ENCODE assay signal across 1 cellular context in the genomic region with DNA sequence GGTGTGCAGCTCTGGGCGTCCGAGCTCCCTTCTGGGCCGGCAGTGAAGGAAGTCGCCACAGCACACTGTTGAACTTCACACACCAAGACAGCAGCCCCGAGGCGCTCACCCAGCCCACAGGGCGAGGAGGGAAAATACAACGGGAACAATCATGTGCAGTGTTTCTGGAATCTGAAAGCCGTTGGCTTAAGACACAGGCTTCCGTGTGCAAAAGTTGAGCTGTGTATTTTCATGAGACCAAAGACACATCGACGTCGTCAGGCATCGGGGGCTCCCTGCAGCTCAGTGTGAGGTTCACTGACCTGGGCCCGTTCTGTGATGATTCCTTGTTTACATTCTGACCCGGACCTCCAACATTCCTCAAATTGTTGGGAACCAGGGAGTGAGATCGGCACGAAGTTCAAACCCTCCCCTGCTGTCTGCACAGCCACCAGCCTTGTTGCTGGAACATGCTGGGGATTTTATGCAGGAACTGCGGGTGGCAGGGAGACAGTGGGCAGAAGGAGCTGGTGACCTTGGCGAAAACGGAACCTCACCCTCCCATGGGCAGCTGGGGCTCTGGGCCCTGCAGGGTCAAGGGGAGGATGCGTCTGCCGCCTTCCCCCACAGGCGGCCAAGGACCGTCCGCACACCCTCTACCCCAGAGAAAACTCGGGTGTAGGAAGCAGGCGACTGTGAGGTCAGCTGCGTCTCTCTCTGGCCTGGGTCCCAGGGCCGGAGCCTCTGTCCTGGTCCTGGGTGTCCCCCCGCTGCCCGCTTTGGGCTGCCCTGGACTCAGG.
A peak's percentile ranks its signal among the peaks of the same experiment; 100 is the strongest.
TF ChIP-seq lines count a peak whose summit lies in the region.

No MANE protein-coding gene starts in this region.

TF ChIP-seq in HepG2, 621 proteins besides CTCF, POLR2A, EP300 and RAD21 (continued from another document and continues in another):
- TF ChIP-seq, protein P1, sequence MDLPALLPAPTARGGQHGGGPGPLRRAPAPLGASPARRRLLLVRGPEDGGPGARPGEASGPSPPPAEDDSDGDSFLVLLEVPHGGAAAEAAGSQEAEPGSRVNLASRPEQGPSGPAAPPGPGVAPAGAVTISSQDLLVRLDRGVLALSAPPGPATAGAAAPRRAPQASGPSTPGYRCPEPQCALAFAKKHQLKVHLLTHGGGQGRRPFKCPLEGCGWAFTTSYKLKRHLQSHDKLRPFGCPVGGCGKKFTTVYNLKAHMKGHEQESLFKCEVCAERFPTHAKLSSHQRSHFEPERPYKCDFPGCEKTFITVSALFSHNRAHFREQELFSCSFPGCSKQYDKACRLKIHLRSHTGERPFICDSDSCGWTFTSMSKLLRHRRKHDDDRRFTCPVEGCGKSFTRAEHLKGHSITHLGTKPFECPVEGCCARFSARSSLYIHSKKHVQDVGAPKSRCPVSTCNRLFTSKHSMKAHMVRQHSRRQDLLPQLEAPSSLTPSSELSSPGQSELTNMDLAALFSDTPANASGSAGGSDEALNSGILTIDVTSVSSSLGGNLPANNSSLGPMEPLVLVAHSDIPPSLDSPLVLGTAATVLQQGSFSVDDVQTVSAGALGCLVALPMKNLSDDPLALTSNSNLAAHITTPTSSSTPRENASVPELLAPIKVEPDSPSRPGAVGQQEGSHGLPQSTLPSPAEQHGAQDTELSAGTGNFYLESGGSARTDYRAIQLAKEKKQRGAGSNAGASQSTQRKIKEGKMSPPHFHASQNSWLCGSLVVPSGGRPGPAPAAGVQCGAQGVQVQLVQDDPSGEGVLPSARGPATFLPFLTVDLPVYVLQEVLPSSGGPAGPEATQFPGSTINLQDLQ (CRISPR knock-in tag; IDR thresholded peaks at IDR 0.05), result no peak
- TF ChIP-seq TMF1 (CRISPR knock-in tag; IDR thresholded peaks at IDR 0.05; ENCODE audit: low read depth) (peak; percentile 56), ARNTL (CRISPR knock-in tag; IDR thresholded peaks at IDR 0.05) (peak; percentile 53; the same call in 1 of the 2 replicates), ZNF160 (CRISPR knock-in tag; IDR thresholded peaks at IDR 0.05) (peak; percentile 46; the same call in 1 of the 2 replicates), NCOA1 (CRISPR knock-in tag; IDR thresholded peaks at IDR 0.05) (peak; percentile 93; the same call in 1 of the 2 replicates), SP1 (IDR thresholded peaks at IDR 0.05) (no peak), SP1 (CRISPR knock-in tag; IDR thresholded peaks at IDR 0.05) (no peak; the same call in 1 of the 2 replicates), NONO (IDR thresholded peaks at IDR 0.05) (no peak), NONO (CRISPR knock-in tag; conservative IDR thresholded peaks at IDR 0.05) (peak; percentile 98), ZSCAN22 (CRISPR knock-in tag; IDR thresholded peaks at IDR 0.05) (no peak), KDM6A (CRISPR knock-in tag; IDR thresholded peaks at IDR 0.05; ENCODE audit: low read depth) (peak; percentile 98), ZNF430 (CRISPR knock-in tag; IDR thresholded peaks at IDR 0.05) (peak; percentile 79; the same call in 1 of the 2 replicates), ZNF446 (CRISPR knock-in tag; IDR thresholded peaks at IDR 0.05) (no peak), RARG (CRISPR knock-in tag; IDR thresholded peaks at IDR 0.05; ENCODE audit: low read depth) (no peak)
- TF ChIP-seq, protein P2, sequence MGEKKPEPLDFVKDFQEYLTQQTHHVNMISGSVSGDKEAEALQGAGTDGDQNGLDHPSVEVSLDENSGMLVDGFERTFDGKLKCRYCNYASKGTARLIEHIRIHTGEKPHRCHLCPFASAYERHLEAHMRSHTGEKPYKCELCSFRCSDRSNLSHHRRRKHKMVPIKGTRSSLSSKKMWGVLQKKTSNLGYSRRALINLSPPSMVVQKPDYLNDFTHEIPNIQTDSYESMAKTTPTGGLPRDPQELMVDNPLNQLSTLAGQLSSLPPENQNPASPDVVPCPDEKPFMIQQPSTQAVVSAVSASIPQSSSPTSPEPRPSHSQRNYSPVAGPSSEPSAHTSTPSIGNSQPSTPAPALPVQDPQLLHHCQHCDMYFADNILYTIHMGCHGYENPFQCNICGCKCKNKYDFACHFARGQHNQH (CRISPR knock-in tag; IDR thresholded peaks at IDR 0.05), result peak; percentile 85
- TF ChIP-seq, protein P3, sequence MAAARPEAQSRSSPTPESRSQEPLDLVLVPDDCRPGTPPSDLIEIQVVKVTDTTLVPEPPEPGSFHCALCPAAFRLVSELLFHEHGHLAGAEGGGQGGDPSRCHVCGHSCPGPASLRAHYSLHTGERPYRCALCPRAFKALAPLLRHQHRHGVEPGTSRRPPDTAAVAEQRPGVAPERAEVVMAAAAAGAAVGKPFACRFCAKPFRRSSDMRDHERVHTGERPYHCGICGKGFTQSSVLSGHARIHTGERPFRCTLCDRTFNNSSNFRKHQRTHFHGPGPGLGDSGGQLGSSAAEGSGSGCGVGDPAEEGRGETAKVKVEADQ (CRISPR knock-in tag; IDR thresholded peaks at IDR 0.05; ENCODE audit: borderline replicate concordance), result peak; percentile 73; the same call in 1 of the 2 replicates
- TF ChIP-seq, protein P4, sequence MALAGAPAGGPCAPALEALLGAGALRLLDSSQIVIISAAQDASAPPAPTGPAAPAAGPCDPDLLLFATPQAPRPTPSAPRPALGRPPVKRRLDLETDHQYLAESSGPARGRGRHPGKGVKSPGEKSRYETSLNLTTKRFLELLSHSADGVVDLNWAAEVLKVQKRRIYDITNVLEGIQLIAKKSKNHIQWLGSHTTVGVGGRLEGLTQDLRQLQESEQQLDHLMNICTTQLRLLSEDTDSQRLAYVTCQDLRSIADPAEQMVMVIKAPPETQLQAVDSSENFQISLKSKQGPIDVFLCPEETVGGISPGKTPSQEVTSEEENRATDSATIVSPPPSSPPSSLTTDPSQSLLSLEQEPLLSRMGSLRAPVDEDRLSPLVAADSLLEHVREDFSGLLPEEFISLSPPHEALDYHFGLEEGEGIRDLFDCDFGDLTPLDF (CRISPR knock-in tag; IDR thresholded peaks at IDR 0.05), result peak; percentile 32; the same call in 1 of the 2 replicates
- TF ChIP-seq, protein P5, sequence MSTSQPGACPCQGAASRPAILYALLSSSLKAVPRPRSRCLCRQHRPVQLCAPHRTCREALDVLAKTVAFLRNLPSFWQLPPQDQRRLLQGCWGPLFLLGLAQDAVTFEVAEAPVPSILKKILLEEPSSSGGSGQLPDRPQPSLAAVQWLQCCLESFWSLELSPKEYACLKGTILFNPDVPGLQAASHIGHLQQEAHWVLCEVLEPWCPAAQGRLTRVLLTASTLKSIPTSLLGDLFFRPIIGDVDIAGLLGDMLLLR (CRISPR knock-in tag; IDR thresholded peaks at IDR 0.05), result peak; percentile 61; the same call in 1 of the 2 replicates
- TF ChIP-seq, protein P6, sequence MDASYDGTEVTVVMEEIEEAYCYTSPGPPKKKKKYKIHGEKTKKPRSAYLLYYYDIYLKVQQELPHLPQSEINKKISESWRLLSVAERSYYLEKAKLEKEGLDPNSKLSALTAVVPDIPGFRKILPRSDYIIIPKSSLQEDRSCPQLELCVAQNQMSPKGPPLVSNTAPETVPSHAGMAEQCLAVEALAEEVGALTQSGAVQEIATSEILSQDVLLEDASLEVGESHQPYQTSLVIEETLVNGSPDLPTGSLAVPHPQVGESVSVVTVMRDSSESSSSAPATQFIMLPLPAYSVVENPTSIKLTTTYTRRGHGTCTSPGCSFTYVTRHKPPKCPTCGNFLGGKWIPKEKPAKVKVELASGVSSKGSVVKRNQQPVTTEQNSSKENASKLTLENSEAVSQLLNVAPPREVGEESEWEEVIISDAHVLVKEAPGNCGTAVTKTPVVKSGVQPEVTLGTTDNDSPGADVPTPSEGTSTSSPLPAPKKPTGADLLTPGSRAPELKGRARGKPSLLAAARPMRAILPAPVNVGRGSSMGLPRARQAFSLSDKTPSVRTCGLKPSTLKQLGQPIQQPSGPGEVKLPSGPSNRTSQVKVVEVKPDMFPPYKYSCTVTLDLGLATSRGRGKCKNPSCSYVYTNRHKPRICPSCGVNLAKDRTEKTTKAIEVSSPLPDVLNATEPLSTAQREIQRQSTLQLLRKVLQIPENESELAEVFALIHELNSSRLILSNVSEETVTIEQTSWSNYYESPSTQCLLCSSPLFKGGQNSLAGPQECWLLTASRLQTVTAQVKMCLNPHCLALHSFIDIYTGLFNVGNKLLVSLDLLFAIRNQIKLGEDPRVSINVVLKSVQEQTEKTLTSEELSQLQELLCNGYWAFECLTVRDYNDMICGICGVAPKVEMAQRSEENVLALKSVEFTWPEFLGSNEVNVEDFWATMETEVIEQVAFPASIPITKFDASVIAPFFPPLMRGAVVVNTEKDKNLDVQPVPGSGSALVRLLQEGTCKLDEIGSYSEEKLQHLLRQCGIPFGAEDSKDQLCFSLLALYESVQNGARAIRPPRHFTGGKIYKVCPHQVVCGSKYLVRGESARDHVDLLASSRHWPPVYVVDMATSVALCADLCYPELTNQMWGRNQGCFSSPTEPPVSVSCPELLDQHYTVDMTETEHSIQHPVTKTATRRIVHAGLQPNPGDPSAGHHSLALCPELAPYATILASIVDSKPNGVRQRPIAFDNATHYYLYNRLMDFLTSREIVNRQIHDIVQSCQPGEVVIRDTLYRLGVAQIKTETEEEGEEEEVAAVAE (CRISPR knock-in tag; IDR thresholded peaks at IDR 0.05; ENCODE audit: borderline replicate concordance), result no peak
- TF ChIP-seq, protein P7, sequence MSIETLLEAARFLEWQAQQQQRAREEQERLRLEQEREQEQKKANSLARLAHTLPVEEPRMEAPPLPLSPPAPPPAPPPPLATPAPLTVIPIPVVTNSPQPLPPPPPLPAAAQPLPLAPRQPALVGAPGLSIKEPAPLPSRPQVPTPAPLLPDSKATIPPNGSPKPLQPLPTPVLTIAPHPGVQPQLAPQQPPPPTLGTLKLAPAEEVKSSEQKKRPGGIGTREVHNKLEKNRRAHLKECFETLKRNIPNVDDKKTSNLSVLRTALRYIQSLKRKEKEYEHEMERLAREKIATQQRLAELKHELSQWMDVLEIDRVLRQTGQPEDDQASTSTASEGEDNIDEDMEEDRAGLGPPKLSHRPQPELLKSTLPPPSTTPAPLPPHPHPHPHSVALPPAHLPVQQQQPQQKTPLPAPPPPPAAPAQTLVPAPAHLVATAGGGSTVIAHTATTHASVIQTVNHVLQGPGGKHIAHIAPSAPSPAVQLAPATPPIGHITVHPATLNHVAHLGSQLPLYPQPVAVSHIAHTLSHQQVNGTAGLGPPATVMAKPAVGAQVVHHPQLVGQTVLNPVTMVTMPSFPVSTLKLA (IDR thresholded peaks at IDR 0.05), result peak; percentile 23; the same call in 1 of the 2 replicates
- TF ChIP-seq, protein P8, sequence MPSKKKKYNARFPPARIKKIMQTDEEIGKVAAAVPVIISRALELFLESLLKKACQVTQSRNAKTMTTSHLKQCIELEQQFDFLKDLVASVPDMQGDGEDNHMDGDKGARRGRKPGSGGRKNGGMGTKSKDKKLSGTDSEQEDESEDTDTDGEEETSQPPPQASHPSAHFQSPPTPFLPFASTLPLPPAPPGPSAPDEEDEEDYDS (CRISPR knock-in tag; IDR thresholded peaks at IDR 0.05), result peak; percentile 57; the same call in 1 of the 2 replicates
- TF ChIP-seq, protein P9, sequence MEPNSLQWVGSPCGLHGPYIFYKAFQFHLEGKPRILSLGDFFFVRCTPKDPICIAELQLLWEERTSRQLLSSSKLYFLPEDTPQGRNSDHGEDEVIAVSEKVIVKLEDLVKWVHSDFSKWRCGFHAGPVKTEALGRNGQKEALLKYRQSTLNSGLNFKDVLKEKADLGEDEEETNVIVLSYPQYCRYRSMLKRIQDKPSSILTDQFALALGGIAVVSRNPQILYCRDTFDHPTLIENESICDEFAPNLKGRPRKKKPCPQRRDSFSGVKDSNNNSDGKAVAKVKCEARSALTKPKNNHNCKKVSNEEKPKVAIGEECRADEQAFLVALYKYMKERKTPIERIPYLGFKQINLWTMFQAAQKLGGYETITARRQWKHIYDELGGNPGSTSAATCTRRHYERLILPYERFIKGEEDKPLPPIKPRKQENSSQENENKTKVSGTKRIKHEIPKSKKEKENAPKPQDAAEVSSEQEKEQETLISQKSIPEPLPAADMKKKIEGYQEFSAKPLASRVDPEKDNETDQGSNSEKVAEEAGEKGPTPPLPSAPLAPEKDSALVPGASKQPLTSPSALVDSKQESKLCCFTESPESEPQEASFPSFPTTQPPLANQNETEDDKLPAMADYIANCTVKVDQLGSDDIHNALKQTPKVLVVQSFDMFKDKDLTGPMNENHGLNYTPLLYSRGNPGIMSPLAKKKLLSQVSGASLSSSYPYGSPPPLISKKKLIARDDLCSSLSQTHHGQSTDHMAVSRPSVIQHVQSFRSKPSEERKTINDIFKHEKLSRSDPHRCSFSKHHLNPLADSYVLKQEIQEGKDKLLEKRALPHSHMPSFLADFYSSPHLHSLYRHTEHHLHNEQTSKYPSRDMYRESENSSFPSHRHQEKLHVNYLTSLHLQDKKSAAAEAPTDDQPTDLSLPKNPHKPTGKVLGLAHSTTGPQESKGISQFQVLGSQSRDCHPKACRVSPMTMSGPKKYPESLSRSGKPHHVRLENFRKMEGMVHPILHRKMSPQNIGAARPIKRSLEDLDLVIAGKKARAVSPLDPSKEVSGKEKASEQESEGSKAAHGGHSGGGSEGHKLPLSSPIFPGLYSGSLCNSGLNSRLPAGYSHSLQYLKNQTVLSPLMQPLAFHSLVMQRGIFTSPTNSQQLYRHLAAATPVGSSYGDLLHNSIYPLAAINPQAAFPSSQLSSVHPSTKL (CRISPR knock-in tag; IDR thresholded peaks at IDR 0.05), result peak; percentile 93
- TF ChIP-seq, protein P10, sequence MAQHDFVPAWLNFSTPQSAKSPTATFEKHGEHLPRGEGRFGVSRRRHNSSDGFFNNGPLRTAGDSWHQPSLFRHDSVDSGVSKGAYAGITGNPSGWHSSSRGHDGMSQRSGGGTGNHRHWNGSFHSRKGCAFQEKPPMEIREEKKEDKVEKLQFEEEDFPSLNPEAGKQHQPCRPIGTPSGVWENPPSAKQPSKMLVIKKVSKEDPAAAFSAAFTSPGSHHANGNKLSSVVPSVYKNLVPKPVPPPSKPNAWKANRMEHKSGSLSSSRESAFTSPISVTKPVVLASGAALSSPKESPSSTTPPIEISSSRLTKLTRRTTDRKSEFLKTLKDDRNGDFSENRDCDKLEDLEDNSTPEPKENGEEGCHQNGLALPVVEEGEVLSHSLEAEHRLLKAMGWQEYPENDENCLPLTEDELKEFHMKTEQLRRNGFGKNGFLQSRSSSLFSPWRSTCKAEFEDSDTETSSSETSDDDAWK (CRISPR knock-in tag; IDR thresholded peaks at IDR 0.05), result no peak
